In genomic region chr12:22084852-22085251, GRCh38 we compare ENCODE assay signal across 34 cellular contexts.
"Had no signal": no experiment of that assay in that cellular context is flagged by ENCODE, and none has a peak within 500 bp of the region (broad histone marks: within the 10 kb centered on the region; RNA-seq: fewer than 3 reads in every experiment).

No MANE protein-coding gene starts in this region.

- ATAC-seq: activated CD8-positive, alpha-beta T cell treated with anti-CD3 and anti-CD28 coated beads for 36 hours; activated naive CD4-positive, alpha-beta T cell treated with anti-CD3 and anti-CD28 coated beads, Interleukin-2, amount 50 U/mL, for 72 hours; activated T-cell treated with anti-CD3 and anti-CD28 coated beads, Interleukin-2, amount 50 U/mL, for 4 hours; activated T-cell treated with anti-CD3 and anti-CD28 coated beads, Interleukin-2, amount 50 U/mL, for 72 hours; activated T-helper 17 cell treated with anti-CD3 and anti-CD28 coated beads, Interleukin-2, amount 50 U/mL, for 72 hours; body of pancreas had no signal

- H3K4me1 ChIP-seq: adrenal gland, body of pancreas, breast epithelium had no signal

- DNase-seq: activated B cell treated with CpG ODN at 0.5 μM for 24 hours; activated CD4-positive, alpha-beta memory T cell treated with anti-CD3 and anti-CD28 coated beads for 36 hours; activated CD4-positive, alpha-beta T cell treated with anti-CD3 and anti-CD28 coated beads for 4 hours; activated CD4-positive, alpha-beta T cell treated with anti-CD3 and anti-CD28 coated beads, Interleukin-2, amount 10 ng/mL, durations not matched to agents 24 days and 14 days; activated CD4-positive, alpha-beta T cell treated with anti-CD3 and anti-CD28 coated beads, Interleukin-2, amount 50 U/mL, for 1 hour; activated CD4-positive, alpha-beta T cell treated with anti-CD3 and anti-CD28 coated beads, Interleukin-2, amount 50 U/mL, for 4 hours; activated CD4-positive, CD25-positive, alpha-beta regulatory T cell treated with anti-CD3 and anti-CD28 coated beads, Interleukin-2, amount 50 U/mL, for 72 hours; activated CD8-positive, alpha-beta memory T cell treated with anti-CD3 and anti-CD28 coated beads, Interleukin-2, amount 50 U/mL, for 4 hours; activated CD8-positive, alpha-beta T cell treated with anti-CD3 and anti-CD28 coated beads for 36 hours; activated effector memory CD4-positive, alpha-beta T cell treated with anti-CD3 and anti-CD28 coated beads, Interleukin-2, amount 50 U/mL, for 16 hours; activated gamma-delta T cell treated with Interleukin-2 at 50 U/mL for 16 hours; activated naive CD4-positive, alpha-beta T cell; activated naive CD4-positive, alpha-beta T cell treated with anti-CD3 and anti-CD28 coated beads for 36 hours; activated naive CD4-positive, alpha-beta T cell treated with anti-CD3 and anti-CD28 coated beads, Interleukin-2, amount 50 U/mL, for 16 hours; activated naive CD8-positive, alpha-beta T cell treated with anti-CD3 and anti-CD28 coated beads for 36 hours; activated T-cell treated with anti-CD3 and anti-CD28 coated beads for 4 hours; activated T-cell treated with anti-CD3 and anti-CD28 coated beads, Interleukin-2, amount 50 U/mL, for 1 hour; activated T-cell treated with anti-CD3 and anti-CD28 coated beads, Interleukin-2, amount 50 U/mL, for 4 hours; activated T-cell treated with anti-CD3 and anti-CD28 coated beads, Interleukin-2, amount 50 U/mL, for 72 hours; adrenal gland; amniotic stem cell; aorta; body of pancreas; brain microvascular endothelial cell; central memory CD4-positive, alpha-beta T cell; T-helper 1 cell; T-helper 2 cell; T-helper 9 cell had no signal

- H3K4me3 ChIP-seq: adrenal gland, body of pancreas, breast epithelium had no signal

- H3K27me3 ChIP-seq: adrenal gland, body of pancreas, brain microvascular endothelial cell, breast epithelium had no signal

- H3K9me3 ChIP-seq: adrenal gland, body of pancreas, breast epithelium had no signal

- H3K36me3 ChIP-seq: adrenal gland, brain microvascular endothelial cell, breast epithelium had no signal

- H3K27ac ChIP-seq: adrenal gland, body of pancreas, brain microvascular endothelial cell, breast epithelium, VCaP had no signal

- FAIRE-seq: astrocyte, TTC549 had no signal
